In genomic region chr11:125902315-125902926, GRCh38 we compare ENCODE assay signal across 8 cellular contexts. TPM values are rescaled to one million over a fixed set of nuclear protein-coding genes. Genes with fewer than 3 reads are reported as not detected.
DNase-seq lines count a peak whose midpoint lies in the region; ATAC-seq, FAIRE-seq and TF ChIP-seq lines count a peak whose summit lies in the region.

No MANE protein-coding gene starts in this region.

- no peak for DNase-seq in H9
- no peak for DNase-seq in T-cell
- no peak for DNase-seq in fibroblast of villous mesenchyme (ENCODE audit: low read depth)
- no peak for DNase-seq in gastrocnemius medialis
- DNase-seq in GM12891 (ENCODE audit: insufficient read length, low spot score): no peak
- no peak for DNase-seq in DMS 273 treated with DMSO at 0.1 percent for 48 hours (lab: John Stamatoyannopoulos, UW)

- no peak overlapping the region for H3K18ac ChIP-seq in H9 (ENCODE audit: insufficient read length, low read depth, low read length)

- H4K8ac ChIP-seq in H9 (replicated peaks; ENCODE audit: insufficient read length, low read depth, low read length): no peak overlapping the region

- H3K27me3 ChIP-seq in H9 (ENCODE audit: insufficient read depth, low read length): peaks cover 9% of the 10 kb centered on the region; the same call in 1 of the 2 replicates
- peaks cover 24 to 28% (median 25%) of the 10 kb centered on the region in 3 donors for H3K27me3 ChIP-seq in gastrocnemius medialis

- H4K20me1 ChIP-seq in H9 (ENCODE audit: control insufficient read depth, insufficient read depth, insufficient read length): no peaks in the 10 kb centered on the region

- H3K27ac ChIP-seq in H9 (ENCODE audit: insufficient read length, low read depth, low read length): no peak overlapping the region
- peak overlapping the region; percentile 83 to 88 (median 84) for H3K27ac ChIP-seq in gastrocnemius medialis

- H3K9me3 Mint-ChIP-seq in H9: peaks cover 0 to 6% of the 10 kb centered on the region in 2 experiments; a peak in 1 of 5 replicates
- H3K9me3 Mint-ChIP-seq in T-cell: no peaks in the 10 kb centered on the region

- peak overlapping the region; percentile 79 for H3K4me2 ChIP-seq in H9 (ENCODE audit: insufficient read depth, insufficient read length, low read length)

- peak overlapping the region in 2 of 3 experiments; percentile 71 to 88; a peak in 2 of 7 replicates for H3K27ac Mint-ChIP-seq in H9
- peak overlapping the region; percentile 82 to 92 for H3K27ac Mint-ChIP-seq in T-cell

- H4K91ac ChIP-seq in H9 (ENCODE audit: insufficient read length, low read depth, low read length): no peak overlapping the region

- no peak overlapping the region for H2BK12ac ChIP-seq in H9 (ENCODE audit: insufficient read length, low read depth, low read length)

- H3K79me2 ChIP-seq in H9 (ENCODE audit: insufficient read depth, low read length): peaks cover 2% of the 10 kb centered on the region; the same call in 1 of the 2 replicates

- no peak overlapping the region for H2BK15ac ChIP-seq in H9 (ENCODE audit: low read depth, low read length)

- H3K9ac ChIP-seq in H9 (ENCODE audit: extremely low read depth, insufficient read length, low read length): peak overlapping the region; percentile 58

- in situ Hi-C loops in gastrocnemius medialis (cut with MboI; ENCODE audit: low sequenced_read_pairs in 4 of 4): no loop called here

- no peak overlapping the region for H3K4ac ChIP-seq in H9 (ENCODE audit: low read depth, low read length)

- ATAC-seq in T-cell (replicated peaks in 1 of 4) (no peak), gastrocnemius medialis (peak in 1 of 2 donors; percentile 19), GM18511 (IDR thresholded peaks at IDR 0.05; ENCODE audit: unreplicated experiment) (no peak), HG02885 (IDR thresholded peaks at IDR 0.05; ENCODE audit: poor library complexity, unreplicated experiment) (no peak)

- H3K14ac ChIP-seq in H9 (ENCODE audit: insufficient read depth, low read length): no peak overlapping the region

- H2BK5ac ChIP-seq in H9 (ENCODE audit: insufficient read length, low read length): no peak overlapping the region

- H3K4me1 Mint-ChIP-seq in H9 (peaks cover 10 to 16% of the 10 kb centered on the region in 2 experiments), T-cell (peaks cover 37 to 54% (median 54%) of the 10 kb centered on the region in 3 donors)

- no peaks in the 10 kb centered on the region for H3K79me1 ChIP-seq in H9 (ENCODE audit: insufficient read depth, low read depth, low read length, poor library complexity, severe bottlenecking)

- H3K23me2 ChIP-seq in H9 (ENCODE audit: insufficient read length, low read depth, low read length, poor library complexity, severe bottlenecking): peaks cover 11% of the 10 kb centered on the region

- intact Hi-C loops in gastrocnemius medialis (cut with DNase I; ENCODE audit: low total_unique reads): loop anchor here (5.0 kb wide), 1 partner anchor 210 kb away; no protein-coding TSS in a partner anchor

- CTCF ChIA-PET in T-cell (lab: Charles Lee): interaction anchor here (0.7 to 1.6 kb wide), 4 partner anchors 15 to 292 kb away, joined by 3 to 20 read pairs (median 5); partner anchors contain the start of gene HYLS1 (in 1 of the 2)

- TF ChIP-seq POLR2A in gastrocnemius medialis (IDR thresholded peaks at IDR 0.05) (no peak), GM12891 (IDR thresholded peaks at IDR 0.05; ENCODE audit: low read depth, low read length) (no peak)

- H3K4me3 ChIP-seq in fibroblast of villous mesenchyme (ENCODE audit: low read depth, low read length): peak overlapping the region; percentile 88
- H3K4me3 ChIP-seq in gastrocnemius medialis: peak overlapping the region; percentile 62 to 85 (median 74)

- peaks cover 0 to 8% of the 10 kb centered on the region in 2 donors for H3K36me3 ChIP-seq in gastrocnemius medialis

- no peaks in the 10 kb centered on the region for H3K9me3 ChIP-seq in H9 (ENCODE audit: control insufficient read depth, low read depth, low read length)
- no peaks in the 10 kb centered on the region for H3K9me3 ChIP-seq in gastrocnemius medialis

- FAIRE-seq in GM12891 (lab: Jason Lieb, UNC): no peak

- H3K56ac ChIP-seq in H9 (ENCODE audit: insufficient read length, low read depth, low read length): no peak overlapping the region

- TF ChIP-seq CTCF in H9 (conservative IDR thresholded peaks at IDR 0.05) (no peak), fibroblast of villous mesenchyme (IDR thresholded peaks at IDR 0.05; ENCODE audit: insufficient read depth, low read depth, low read length) (no peak), gastrocnemius medialis (IDR thresholded peaks at IDR 0.05 in 4 of 5, conservative IDR thresholded peaks at IDR 0.05 in 1 of 5) (no peak)

- H2AFZ ChIP-seq in H9 (ENCODE audit: low read length): no peak overlapping the region

- H3K36me3 Mint-ChIP-seq in H9 (ENCODE audit: insufficient read depth in 1 of 3, low read depth in 3 of 3): peaks cover 12 to 32% (median 22%) of the 10 kb centered on the region in 3 experiments
- H3K36me3 Mint-ChIP-seq in T-cell: peaks cover 23% of the 10 kb centered on the region

- H2AK5ac ChIP-seq in H9 (ENCODE audit: insufficient read length, low read length): no peak overlapping the region

- H3K4me1 ChIP-seq in H9 (ENCODE audit: insufficient read depth, low read length): no peaks in the 10 kb centered on the region; the same call in none of the 2 replicates
- H3K4me1 ChIP-seq in gastrocnemius medialis: peaks cover 11 to 24% of the 10 kb centered on the region in 2 donors

- H3K23ac ChIP-seq in H9 (ENCODE audit: insufficient read length, low read depth, low read length): no peak overlapping the region

- no peak overlapping the region for H2BK120ac ChIP-seq in H9 (ENCODE audit: low read depth, low read length, poor library complexity, severe bottlenecking)

- H3K4me3 Mint-ChIP-seq in H9: peak overlapping the region; percentile 91 to 97
- H3K4me3 Mint-ChIP-seq in T-cell: peak overlapping the region; percentile 89 to 95 (median 89)

- peaks cover 33% of the 10 kb centered on the region for H3K27me3 Mint-ChIP-seq in H9 (ENCODE audit: low read depth)
- peaks cover 10 to 26% of the 10 kb centered on the region in 2 donors for H3K27me3 Mint-ChIP-seq in T-cell

- no peak overlapping the region for H4K5ac ChIP-seq in H9 (ENCODE audit: insufficient read length, low read depth, low read length)

- H3T11ph ChIP-seq in H9 (ENCODE audit: low read length): no peak overlapping the region

- no CpG with 5 or more reads among the region's 19 CpGs for WGBS in H9 (ENCODE audit: extremely low coverage, insufficient read length, low lambda C conversion rate)

- H2BK20ac ChIP-seq in H9 (ENCODE audit: low read depth, low read length, poor library complexity, severe bottlenecking): no peak overlapping the region

- POLR2A ChIA-PET in T-cell (lab: Charles Lee): interaction anchor here in 1 of 2 donors (1.3 kb wide), 2 partner anchors 15 to 309 kb away, joined by 8 to 9 read pairs; partner anchors contain the start of genes FAM118B, HYLS1 and RPUSD4

TF ChIP-seq in GM12891, 5 proteins besides CTCF, POLR2A, EP300 and RAD21:
- no peak for TF ChIP-seq TAF1 (IDR thresholded peaks at IDR 0.05; ENCODE audit: low read depth, low read length)
- no peak for TF ChIP-seq POU2F2 (IDR thresholded peaks at IDR 0.05; ENCODE audit: low read depth, low read length)
- no peak for TF ChIP-seq POLR2AphosphoS5 (IDR thresholded peaks at IDR 0.05; ENCODE audit: low read depth, low read length)
- TF ChIP-seq SPI1 (IDR thresholded peaks at IDR 0.05; ENCODE audit: low read depth, low read length): no peak
- TF ChIP-seq PAX5 (IDR thresholded peaks at IDR 0.05; ENCODE audit: insufficient read depth, low read length, severe bottlenecking): no peak

RNA-seq across cellular contexts. Expression of gene PUS3, which starts 0.6 kb away (rescaled TPM):
- total RNA-seq in H9 (2021): 20.0 and 26.9 TPM in 2 replicates
- 10 to 100 TPM in 3 of 5 donors, 1 to 10 TPM in 2; 5.2 to 14.6 (median 11.5) TPM for total RNA-seq in T-cell
- 10.4 and 10.6 TPM in 2 replicates for total RNA-seq in fibroblast of villous mesenchyme
- 10 to 100 TPM in 3 of 4 donors, 1 to 10 TPM in 1; 7.0 to 13.5 (median 11.7) TPM for total RNA-seq in gastrocnemius medialis
- polyA plus RNA-seq in GM12891 (2012; ENCODE audit: low read depth, missing spikeins): 11.7 TPM

RNA-seq across cellular contexts. Expression of gene DDX25, which starts 1.9 kb away (rescaled TPM):
- total RNA-seq in H9 (2021): 6.9 and 7.4 TPM in 2 replicates
- total RNA-seq in T-cell: under 1 TPM in 3 of 5 donors, not detected in 2; 0.16 to 0.26 (median 0.16) TPM
- not detected in 2 replicates for total RNA-seq in fibroblast of villous mesenchyme
- total RNA-seq in gastrocnemius medialis: not detected
- polyA plus RNA-seq in GM12891 (2012; ENCODE audit: low read depth, missing spikeins): not detected

RNA-seq across cellular contexts. Expression of gene HYLS1, which starts 15.0 kb away (rescaled TPM):
- total RNA-seq in H9 (2021) (8.0 and 8.6 TPM in 2 replicates), T-cell (1 to 10 TPM; 2.8 to 7.4 (median 6.9) TPM), fibroblast of villous mesenchyme (7.1 and 10.4 TPM in 2 replicates), gastrocnemius medialis (1 to 10 TPM in 3 of 4 donors, under 1 TPM in 1; 0.56 to 3.9 (median 1.9) TPM)
- 9.8 TPM for polyA plus RNA-seq in GM12891 (2012; ENCODE audit: low read depth, missing spikeins)

RNA-seq across cellular contexts. Expression of gene VSIG10L2, which starts 43.4 kb away (rescaled TPM):
- total RNA-seq in H9 (2021): not detected in 2 replicates
- total RNA-seq in T-cell: not detected
- not detected in 2 replicates for total RNA-seq in fibroblast of villous mesenchyme
- under 1 TPM in 1 of 4 donors, not detected in 3; 0.10 TPM for total RNA-seq in gastrocnemius medialis
- polyA plus RNA-seq in GM12891 (2012; ENCODE audit: low read depth, missing spikeins): not detected
